ENCODE assay signal across 22 cellular contexts in the genomic region with DNA sequence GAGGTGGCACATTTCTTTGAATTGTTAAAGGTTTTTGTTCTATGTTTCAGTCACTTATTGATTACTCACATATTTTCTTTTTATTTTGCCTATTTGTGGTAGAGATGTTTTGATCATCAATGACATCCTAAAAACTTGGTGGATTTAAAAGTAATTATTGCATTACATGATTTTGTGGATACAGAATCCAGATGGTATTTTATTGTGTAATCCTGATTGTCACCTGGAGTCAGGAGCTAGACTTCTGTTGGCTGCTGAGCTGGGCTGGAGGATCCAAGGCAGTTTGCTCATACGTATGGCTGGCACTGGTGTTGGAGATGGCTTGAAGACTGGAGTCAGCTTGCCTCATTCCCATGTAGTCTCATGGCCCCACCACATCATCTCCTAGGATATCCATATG.
A peak's percentile ranks its signal among the peaks of the same experiment; 100 is the strongest.
DNase-seq lines count a peak whose midpoint lies in the region; ATAC-seq, FAIRE-seq and TF ChIP-seq lines count a peak whose summit lies in the region.
"Had no signal": no experiment of that assay in that cellular context is flagged by ENCODE, and none has a peak within 500 bp of the region (broad histone marks: within the 10 kb centered on the region; RNA-seq: fewer than 3 reads in every experiment).

No MANE protein-coding gene starts in this region.

- CTCF ChIA-PET in IMR-90 (lab: Yijun Ruan, JAX) (no interaction called here), H1 (lab: Charles Lee; ENCODE audit: partially characterized antibody) (no interaction called here)

- FAIRE-seq in H1 (lab: Jason Lieb, UNC), result no peak
- FAIRE-seq: A549, D721Med, GM12878, GM12892, GM18507 had no signal

- H2BK5ac ChIP-seq in IMR-90 (ENCODE audit: low read depth, low read length, poor library complexity, severe bottlenecking) (peak overlapping the region; percentile 79), H1 (ENCODE audit: low read depth, low read length) (no peak overlapping the region)

- no peak for TF ChIP-seq POLR2A in IMR-90 (IDR thresholded peaks at IDR 0.05; ENCODE audit: low read depth, low read length)
- TF ChIP-seq POLR2A in H1 (IDR thresholded peaks at IDR 0.05; ENCODE audit: control extremely low read depth in 1 of 2, low read depth in 2 of 2, low read length in 2 of 2), result no peak

- no peaks in the 10 kb centered on the region for H3K79me2 ChIP-seq in H1 (ENCODE audit: control insufficient read depth in 1 of 2, insufficient read depth in 2 of 2, low read length in 2 of 2)

- H3K4me2 ChIP-seq in IMR-90 (ENCODE audit: low read depth, low read length) (no peak overlapping the region), H1 (ENCODE audit: insufficient read depth in 1 of 2, low read depth in 2 of 2, low read length in 2 of 2) (no peak overlapping the region)
- H3K4me2 ChIP-seq: A549; BLaER1 treated with 17β-estradiol and CSF1 and Interleukin-3, amounts not matched to agents 10 nM and 100 nM had no signal

- H3K36me3 ChIP-seq in IMR-90 (ENCODE audit: control insufficient read depth, insufficient read depth, low read length), result no peaks in the 10 kb centered on the region
- no peaks in the 10 kb centered on the region for H3K36me3 ChIP-seq in adipocyte (ENCODE audit: control insufficient read depth, insufficient read depth, low read length, severe bottlenecking)
- no peaks in the 10 kb centered on the region for H3K36me3 ChIP-seq in H1 (ENCODE audit: control insufficient read depth in 2 of 4, insufficient read depth in 4 of 4, low read length in 3 of 4)
- H3K36me3 ChIP-seq: BLaER1 treated with 17β-estradiol and CSF1 and Interleukin-3, amounts not matched to agents 10 nM and 100 nM had no signal

- TF ChIP-seq RAD21 in IMR-90 (IDR thresholded peaks at IDR 0.05; ENCODE audit: low read length), result no peak
- TF ChIP-seq RAD21 in H1 (IDR thresholded peaks at IDR 0.05 in 1 of 2, conservative IDR thresholded peaks at IDR 0.05 in 1 of 2; ENCODE audit: low read depth in 2 of 2, low read length in 2 of 2), result no peak

- H3K23ac ChIP-seq in IMR-90 (ENCODE audit: low read depth, low read length) (no peak overlapping the region), H1 (ENCODE audit: insufficient read length) (no peak overlapping the region)

- no TSS peak for BruUV-seq in IMR-90 (replicated peaks; lab: Mats Ljungman, UMichigan)

- no peak for TF ChIP-seq EP300 in H1 (IDR thresholded peaks at IDR 0.05; ENCODE audit: borderline replicate concordance in 1 of 2, low read depth in 2 of 2, low read length in 2 of 2)

- H4K5ac ChIP-seq in IMR-90 (ENCODE audit: low read depth, low read length) (peak overlapping the region; percentile 98), H1 (ENCODE audit: insufficient read length, low read depth, low read length) (no peak overlapping the region)

- H2AK9ac ChIP-seq in IMR-90 (replicated peaks; ENCODE audit: low read depth, low read length, poor library complexity), result peak overlapping the region; percentile 5

- H4K8ac ChIP-seq in IMR-90 (ENCODE audit: low read depth in 2 of 2, low read length in 2 of 2), result peak overlapping the region; percentile 72 to 95
- H4K8ac ChIP-seq in H1 (ENCODE audit: extremely low read depth, insufficient read depth, low read length), result no peak overlapping the region

- WGBS in IMR-90 (ENCODE audit: extremely low coverage in 2 of 2, insufficient read length in 1 of 2), 2 experiments, result no CpG with 5 or more reads among the region's 1 CpG
- 83% methylated on average over 1 of the region's 1 CpG; no CpG with 5 or more reads in 1 of the 2 experiments for WGBS in H1 (ENCODE audit: extremely low coverage in 1 of 2, insufficient coverage in 1 of 2, insufficient read length in 1 of 2, insufficient replicate concordance in 2 of 2, low coverage in 1 of 2, low lambda C conversion rate in 2 of 2, missing lambda C conversion rate in 1 of 2), 2 experiments

- H3K4me3 ChIP-seq in IMR-90 (ENCODE audit: insufficient read depth, low read depth, low read length), result no peak overlapping the region
- no peak overlapping the region for H3K4me3 ChIP-seq in adipocyte (ENCODE audit: low read length)
- no peak overlapping the region for H3K4me3 ChIP-seq in H1 (ENCODE audit: extremely low read depth in 1 of 4, insufficient read depth in 2 of 4, low read depth in 3 of 4, low read length in 4 of 4)
- H3K4me3 ChIP-seq: A549; BLaER1 treated with 17β-estradiol and CSF1 and Interleukin-3, amounts not matched to agents 10 nM and 100 nM; GM12878 had no signal

- H2BK120ac ChIP-seq in IMR-90 (ENCODE audit: low read depth, low read length), result peak overlapping the region; percentile 87
- no peak overlapping the region for H2BK120ac ChIP-seq in H1 (replicated peaks; ENCODE audit: low read depth, low read length)

- TF ChIP-seq CTCF in IMR-90 (conservative IDR thresholded peaks at IDR 0.05; ENCODE audit: low read depth, low read length) (no peak), H1 (IDR thresholded peaks at IDR 0.05; ENCODE audit: control extremely low read depth in 1 of 3, insufficient read depth in 1 of 3, low read depth in 1 of 3, low read length in 3 of 3) (no peak)

- POLR2A ChIA-PET in IMR-90 (lab: Charles Lee; ENCODE audit: unreplicated experiment) (no interaction called here), H1 (lab: Charles Lee; ENCODE audit: partially characterized antibody) (no interaction called here)

- ATAC-seq in IMR-90 (ENCODE audit: low read depth), result peak; percentile 7; the same call in 1 of the 2 replicates
- ATAC-seq: A549; CD8-positive, alpha-beta T cell; GM12878 had no signal

- H3K56ac ChIP-seq in IMR-90 (ENCODE audit: extremely low read depth, insufficient read depth, low read length) (0 out of 2 replicates have a peak overlapping the region, but pooled peaks have one; percentile 19), H1 (replicated peaks; ENCODE audit: insufficient read length, low read depth, low read length) (no peak overlapping the region)

- H3K27me3 ChIP-seq in IMR-90 (ENCODE audit: control insufficient read depth, insufficient read depth, low read length) (no peaks in the 10 kb centered on the region), adipocyte (replicated peaks; ENCODE audit: control insufficient read depth, insufficient read depth, low read length) (no peaks in the 10 kb centered on the region), H1 (replicated peaks in 1 of 4; ENCODE audit: control insufficient read depth in 3 of 4, extremely low read depth in 1 of 4, insufficient read depth in 3 of 4, low read length in 3 of 4) (no peaks in the 10 kb centered on the region)
- H3K27me3 ChIP-seq: BLaER1 treated with 17β-estradiol and CSF1 and Interleukin-3, amounts not matched to agents 10 nM and 100 nM had no signal

- peaks cover 6% of the 10 kb centered on the region for H3K9me3 ChIP-seq in IMR-90 (ENCODE audit: control insufficient read depth, insufficient read depth, low read length)
- H3K9me3 ChIP-seq in adipocyte (ENCODE audit: control insufficient read depth, low read length), result no peaks in the 10 kb centered on the region
- H3K9me3 ChIP-seq in H1 (ENCODE audit: insufficient read depth in 2 of 2, low read depth in 1 of 2, low read length in 1 of 2), result peaks cover 7 to 8% of the 10 kb centered on the region in 2 experiments
- H3K9me3 ChIP-seq: A549, Caco-2 had no signal

- peaks cover 6% of the 10 kb centered on the region for H3K4me1 ChIP-seq in IMR-90 (ENCODE audit: control insufficient read depth, insufficient read depth, low read length)
- H3K4me1 ChIP-seq in adipocyte (ENCODE audit: control insufficient read depth, insufficient read depth, low read length), result no peaks in the 10 kb centered on the region
- no peaks in the 10 kb centered on the region for H3K4me1 ChIP-seq in H1 (replicated peaks in 1 of 4; ENCODE audit: control insufficient read depth in 3 of 4, insufficient read depth in 4 of 4, low read length in 3 of 4)
- H3K4me1 ChIP-seq: A549; BLaER1 treated with 17β-estradiol and CSF1 and Interleukin-3, amounts not matched to agents 10 nM and 100 nM; Caco-2 had no signal

- H3K4ac ChIP-seq in IMR-90 (ENCODE audit: low read depth, low read length) (peak overlapping the region; percentile 80), H1 (replicated peaks; ENCODE audit: insufficient read length, low read depth, low read length) (no peak overlapping the region)

- H2AK5ac ChIP-seq in IMR-90 (ENCODE audit: low read depth, low read length) (peak overlapping the region; percentile 98), H1 (ENCODE audit: low read depth, low read length) (no peak overlapping the region)

- no peak overlapping the region for H2BK12ac ChIP-seq in H1 (ENCODE audit: low read depth, low read length)

- DNase-seq in EL, result peak; percentile 5
- DNase-seq in IMR-90, result peak; percentile 14
- peak; percentile 6 for DNase-seq in adipocyte (ENCODE audit: low read depth)
- DNase-seq in H1 (ENCODE audit: low read depth in 1 of 2, low spot score in 2 of 2), result no peak
- no peak for DNase-seq in stimulated activated CD4-positive, alpha-beta T cell treated with anti-CD3 and anti-CD28 coated beads, Interleukin-12 subunit alpha, Interleukin-12 subunit beta, amount 100 ng/mL, for 4 hours
- no peak for DNase-seq in SW480 (ENCODE audit: low spot score)
- DNase-seq in Kasumi-1 (lab: John Stamatoyannopoulos, UW), result no peak
- DNase-seq: AML-193; Caco-2; Calu3; CD4-positive, alpha-beta T cell; CD8-positive, alpha-beta T cell; DMS79 treated with DMSO at 0.1 percent for 48 hours; GDM1 had no signal

- H2BK20ac ChIP-seq in IMR-90 (ENCODE audit: low read depth, low read length) (peak overlapping the region; percentile 81), H1 (ENCODE audit: low read length) (no peak overlapping the region)

- H2AFZ ChIP-seq in IMR-90 (replicated peaks; ENCODE audit: low read length, poor library complexity) (peak overlapping the region; percentile 47), H1 (ENCODE audit: low read length) (no peak overlapping the region)

- H3K9ac ChIP-seq in IMR-90 (ENCODE audit: low read depth, low read length), result no peak overlapping the region
- no peak overlapping the region for H3K9ac ChIP-seq in adipocyte (ENCODE audit: low read length)
- no peak overlapping the region for H3K9ac ChIP-seq in H1 (replicated peaks in 1 of 4; ENCODE audit: extremely low read depth in 1 of 4, low read depth in 3 of 4, low read length in 3 of 4)
- H3K9ac ChIP-seq: BLaER1 treated with 17β-estradiol and CSF1 and Interleukin-3, amounts not matched to agents 10 nM and 100 nM had no signal

- H3K14ac ChIP-seq in IMR-90 (replicated peaks; ENCODE audit: low read depth, low read length) (peak overlapping the region; percentile 89), H1 (ENCODE audit: insufficient read length) (no peak overlapping the region)

- H3K79me1 ChIP-seq in IMR-90 (ENCODE audit: low read depth in 1 of 2, low read length in 2 of 2) (no peaks in the 10 kb centered on the region), H1 (ENCODE audit: low read depth, low read length) (no peaks in the 10 kb centered on the region)

- intact Hi-C loops in IMR-90 (cut with micrococcal nuclease), result no loop called here

- in situ Hi-C loops in IMR-90 (cut with MboI; ENCODE audit: low sequenced_read_pairs), result no loop called here

- dilution Hi-C loops in IMR-90 (cut with HindIII; ENCODE audit: low sequenced_read_pairs, unreplicated experiment), result no loop called here

- H3K27ac ChIP-seq in IMR-90 (ENCODE audit: insufficient read depth, low read length), result peak overlapping the region; percentile 73
- no peak overlapping the region for H3K27ac ChIP-seq in H1 (ENCODE audit: low read depth, low read length)
- H3K27ac ChIP-seq: 22Rv1; A549; BLaER1 treated with 17β-estradiol and CSF1 and Interleukin-3, amounts not matched to agents 10 nM and 100 nM; C4-2B had no signal

- peak overlapping the region; percentile 99 for H3K18ac ChIP-seq in IMR-90 (ENCODE audit: low read depth, low read length)
- H3K18ac ChIP-seq in H1 (ENCODE audit: extremely low read depth, low read length), result no peak overlapping the region

- peaks cover 8% of the 10 kb centered on the region; the same call in 1 of the 2 replicates for H3K9me1 ChIP-seq in IMR-90 (ENCODE audit: insufficient read depth, low read length)

- no peaks in the 10 kb centered on the region for H4K20me1 ChIP-seq in IMR-90 (ENCODE audit: insufficient read depth, low read length)
- no peaks in the 10 kb centered on the region for H4K20me1 ChIP-seq in H1 (replicated peaks in 1 of 2; ENCODE audit: control insufficient read depth in 1 of 2, insufficient read depth in 2 of 2, low read length in 2 of 2)
- H4K20me1 ChIP-seq: BLaER1 treated with 17β-estradiol and CSF1 and Interleukin-3, amounts not matched to agents 10 nM and 100 nM had no signal

- H4K91ac ChIP-seq in IMR-90 (ENCODE audit: insufficient read depth, low read depth, low read length) (peak overlapping the region; percentile 70), H1 (replicated peaks; ENCODE audit: insufficient read length, low read length) (no peak overlapping the region)

- H3K23me2 ChIP-seq in H1 (ENCODE audit: low read depth, low read length), result no peaks in the 10 kb centered on the region

- peak overlapping the region; percentile 86; the same call in 2 of the 3 replicates for H2BK15ac ChIP-seq in IMR-90 (ENCODE audit: low read depth, low read length)
- no peak overlapping the region for H2BK15ac ChIP-seq in H1 (ENCODE audit: low read length)

Comparison
In these comparisons a context has a peak if more than half of its experiments do, and no peak if none do; other contexts are left out.
1. DNase-seq: peak in EL (single experiment), IMR-90 (single experiment) and adipocyte (single experiment); none in H1 (0 of 2), stimulated activated CD4-positive, alpha-beta T cell treated with anti-CD3 and anti-CD28 coated beads, Interleukin-12 subunit alpha, Interleukin-12 subunit beta, amount 100 ng/mL, for 4 hours (single experiment), SW480 (single experiment) and Kasumi-1 (0 of 2).